ENCODE assay signal across 1 cellular context in the genomic region with DNA sequence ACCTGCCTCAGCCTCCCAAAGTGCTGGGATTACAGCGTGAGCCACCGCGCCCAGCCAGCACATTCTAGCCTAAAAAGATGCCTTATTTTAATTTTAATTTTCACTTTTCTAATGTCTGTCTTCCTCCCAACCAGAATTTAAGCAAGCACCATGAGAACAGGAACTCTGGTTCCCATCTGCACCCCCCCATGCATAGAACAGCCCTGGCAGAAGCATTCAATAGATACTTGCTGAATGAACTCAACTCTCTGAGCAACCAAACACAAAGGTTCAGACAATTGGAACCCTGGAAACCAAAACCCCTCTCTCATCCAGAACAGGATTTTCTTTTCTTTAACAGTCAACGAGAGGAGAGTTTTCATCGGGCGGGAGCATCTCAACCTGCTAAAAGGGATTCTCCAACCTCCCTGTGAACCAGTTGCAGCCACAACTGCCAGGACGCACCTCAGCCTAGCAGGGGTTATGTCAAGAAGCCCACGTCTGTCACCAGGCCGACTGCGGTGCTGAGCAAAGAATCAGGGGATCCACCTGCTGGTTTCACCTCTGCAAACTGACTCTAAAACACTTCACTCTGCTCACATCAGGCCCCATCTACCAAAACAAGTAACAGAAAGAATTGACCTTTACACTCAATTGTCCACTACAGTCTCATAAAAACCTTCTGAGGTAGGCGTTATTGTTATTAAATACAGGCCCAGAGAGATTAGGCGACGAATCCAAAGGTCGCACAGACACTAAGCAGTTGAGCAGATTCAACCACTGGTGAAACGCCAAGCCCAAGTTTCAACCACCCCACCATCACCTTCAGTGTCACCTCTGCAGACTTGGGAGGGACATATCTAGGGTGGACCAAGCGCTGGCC.
TF ChIP-seq lines count a peak whose summit lies in the region.

No MANE protein-coding gene starts in this region.

TF ChIP-seq in HepG2, 621 proteins besides CTCF, POLR2A, EP300 and RAD21:
- TF ChIP-seq KMT2A (CRISPR knock-in tag; IDR thresholded peaks at IDR 0.05): 0 out of 2 replicates have a peak, but pooled peaks have one; percentile 11
- no peak for TF ChIP-seq NR1H2 (CRISPR knock-in tag; IDR thresholded peaks at IDR 0.05; ENCODE audit: borderline replicate concordance, low read depth)
- no peak for TF ChIP-seq MIER3 (CRISPR knock-in tag; IDR thresholded peaks at IDR 0.05; ENCODE audit: borderline replicate concordance)
- no peak for TF ChIP-seq NFE2 (CRISPR knock-in tag; IDR thresholded peaks at IDR 0.05)
- TF ChIP-seq, protein P1, sequence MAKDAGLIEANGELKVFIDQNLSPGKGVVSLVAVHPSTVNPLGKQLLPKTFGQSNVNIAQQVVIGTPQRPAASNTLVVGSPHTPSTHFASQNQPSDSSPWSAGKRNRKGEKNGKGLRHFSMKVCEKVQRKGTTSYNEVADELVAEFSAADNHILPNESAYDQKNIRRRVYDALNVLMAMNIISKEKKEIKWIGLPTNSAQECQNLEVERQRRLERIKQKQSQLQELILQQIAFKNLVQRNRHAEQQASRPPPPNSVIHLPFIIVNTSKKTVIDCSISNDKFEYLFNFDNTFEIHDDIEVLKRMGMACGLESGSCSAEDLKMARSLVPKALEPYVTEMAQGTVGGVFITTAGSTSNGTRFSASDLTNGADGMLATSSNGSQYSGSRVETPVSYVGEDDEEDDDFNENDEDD (CRISPR knock-in tag; IDR thresholded peaks at IDR 0.05; ENCODE audit: borderline replicate concordance): no peak
- TF ChIP-seq, protein P2, sequence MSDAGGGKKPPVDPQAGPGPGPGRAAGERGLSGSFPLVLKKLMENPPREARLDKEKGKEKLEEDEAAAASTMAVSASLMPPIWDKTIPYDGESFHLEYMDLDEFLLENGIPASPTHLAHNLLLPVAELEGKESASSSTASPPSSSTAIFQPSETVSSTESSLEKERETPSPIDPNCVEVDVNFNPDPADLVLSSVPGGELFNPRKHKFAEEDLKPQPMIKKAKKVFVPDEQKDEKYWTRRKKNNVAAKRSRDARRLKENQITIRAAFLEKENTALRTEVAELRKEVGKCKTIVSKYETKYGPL (CRISPR knock-in tag; IDR thresholded peaks at IDR 0.05): no peak
- TF ChIP-seq ZNF296 (CRISPR knock-in tag; conservative IDR thresholded peaks at IDR 0.05): no peak
- no peak for TF ChIP-seq ZNF12 (CRISPR knock-in tag; IDR thresholded peaks at IDR 0.05)
- 0 out of 2 replicates have a peak, but pooled peaks have one; percentile 27 for TF ChIP-seq SAP130 (CRISPR knock-in tag; IDR thresholded peaks at IDR 0.05; ENCODE audit: low read depth)
- TF ChIP-seq SALL1 (CRISPR knock-in tag; IDR thresholded peaks at IDR 0.05): no peak
- TF ChIP-seq ZNF674 (CRISPR knock-in tag; IDR thresholded peaks at IDR 0.05; ENCODE audit: low read depth): no peak
- TF ChIP-seq, protein P3, sequence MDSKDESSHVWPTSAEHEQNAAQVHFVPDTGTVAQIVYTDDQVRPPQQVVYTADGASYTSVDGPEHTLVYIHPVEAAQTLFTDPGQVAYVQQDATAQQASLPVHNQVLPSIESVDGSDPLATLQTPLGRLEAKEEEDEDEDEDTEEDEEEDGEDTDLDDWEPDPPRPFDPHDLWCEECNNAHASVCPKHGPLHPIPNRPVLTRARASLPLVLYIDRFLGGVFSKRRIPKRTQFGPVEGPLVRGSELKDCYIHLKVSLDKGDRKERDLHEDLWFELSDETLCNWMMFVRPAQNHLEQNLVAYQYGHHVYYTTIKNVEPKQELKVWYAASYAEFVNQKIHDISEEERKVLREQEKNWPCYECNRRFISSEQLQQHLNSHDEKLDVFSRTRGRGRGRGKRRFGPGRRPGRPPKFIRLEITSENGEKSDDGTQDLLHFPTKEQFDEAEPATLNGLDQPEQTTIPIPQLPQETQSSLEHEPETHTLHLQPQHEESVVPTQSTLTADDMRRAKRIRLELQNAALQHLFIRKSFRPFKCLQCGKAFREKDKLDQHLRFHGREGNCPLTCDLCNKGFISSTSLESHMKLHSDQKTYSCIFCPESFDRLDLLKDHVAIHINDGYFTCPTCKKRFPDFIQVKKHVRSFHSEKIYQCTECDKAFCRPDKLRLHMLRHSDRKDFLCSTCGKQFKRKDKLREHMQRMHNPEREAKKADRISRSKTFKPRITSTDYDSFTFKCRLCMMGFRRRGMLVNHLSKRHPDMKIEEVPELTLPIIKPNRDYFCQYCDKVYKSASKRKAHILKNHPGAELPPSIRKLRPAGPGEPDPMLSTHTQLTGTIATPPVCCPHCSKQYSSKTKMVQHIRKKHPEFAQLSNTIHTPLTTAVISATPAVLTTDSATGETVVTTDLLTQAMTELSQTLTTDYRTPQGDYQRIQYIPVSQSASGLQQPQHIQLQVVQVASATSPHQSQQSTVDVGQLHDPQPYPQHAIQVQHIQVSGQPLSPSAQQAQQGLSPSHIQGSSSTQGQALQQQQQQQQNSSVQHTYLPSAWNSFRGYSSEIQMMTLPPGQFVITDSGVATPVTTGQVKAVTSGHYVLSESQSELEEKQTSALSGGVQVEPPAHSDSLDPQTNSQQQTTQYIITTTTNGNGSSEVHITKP (CRISPR knock-in tag; IDR thresholded peaks at IDR 0.05; ENCODE audit: low read depth): no peak
- no peak for TF ChIP-seq ZSCAN9 (CRISPR knock-in tag; IDR thresholded peaks at IDR 0.05; ENCODE audit: borderline replicate concordance)
- TF ChIP-seq CCAR2 (optimal IDR thresholded peaks at IDR 0.05; ENCODE audit: low read depth, low read length): no peak
- no peak for TF ChIP-seq ZBTB21 (CRISPR knock-in tag; IDR thresholded peaks at IDR 0.05)
- TF ChIP-seq MBNL3 (CRISPR knock-in tag; conservative IDR thresholded peaks at IDR 0.05): no peak
- TF ChIP-seq, protein P4, sequence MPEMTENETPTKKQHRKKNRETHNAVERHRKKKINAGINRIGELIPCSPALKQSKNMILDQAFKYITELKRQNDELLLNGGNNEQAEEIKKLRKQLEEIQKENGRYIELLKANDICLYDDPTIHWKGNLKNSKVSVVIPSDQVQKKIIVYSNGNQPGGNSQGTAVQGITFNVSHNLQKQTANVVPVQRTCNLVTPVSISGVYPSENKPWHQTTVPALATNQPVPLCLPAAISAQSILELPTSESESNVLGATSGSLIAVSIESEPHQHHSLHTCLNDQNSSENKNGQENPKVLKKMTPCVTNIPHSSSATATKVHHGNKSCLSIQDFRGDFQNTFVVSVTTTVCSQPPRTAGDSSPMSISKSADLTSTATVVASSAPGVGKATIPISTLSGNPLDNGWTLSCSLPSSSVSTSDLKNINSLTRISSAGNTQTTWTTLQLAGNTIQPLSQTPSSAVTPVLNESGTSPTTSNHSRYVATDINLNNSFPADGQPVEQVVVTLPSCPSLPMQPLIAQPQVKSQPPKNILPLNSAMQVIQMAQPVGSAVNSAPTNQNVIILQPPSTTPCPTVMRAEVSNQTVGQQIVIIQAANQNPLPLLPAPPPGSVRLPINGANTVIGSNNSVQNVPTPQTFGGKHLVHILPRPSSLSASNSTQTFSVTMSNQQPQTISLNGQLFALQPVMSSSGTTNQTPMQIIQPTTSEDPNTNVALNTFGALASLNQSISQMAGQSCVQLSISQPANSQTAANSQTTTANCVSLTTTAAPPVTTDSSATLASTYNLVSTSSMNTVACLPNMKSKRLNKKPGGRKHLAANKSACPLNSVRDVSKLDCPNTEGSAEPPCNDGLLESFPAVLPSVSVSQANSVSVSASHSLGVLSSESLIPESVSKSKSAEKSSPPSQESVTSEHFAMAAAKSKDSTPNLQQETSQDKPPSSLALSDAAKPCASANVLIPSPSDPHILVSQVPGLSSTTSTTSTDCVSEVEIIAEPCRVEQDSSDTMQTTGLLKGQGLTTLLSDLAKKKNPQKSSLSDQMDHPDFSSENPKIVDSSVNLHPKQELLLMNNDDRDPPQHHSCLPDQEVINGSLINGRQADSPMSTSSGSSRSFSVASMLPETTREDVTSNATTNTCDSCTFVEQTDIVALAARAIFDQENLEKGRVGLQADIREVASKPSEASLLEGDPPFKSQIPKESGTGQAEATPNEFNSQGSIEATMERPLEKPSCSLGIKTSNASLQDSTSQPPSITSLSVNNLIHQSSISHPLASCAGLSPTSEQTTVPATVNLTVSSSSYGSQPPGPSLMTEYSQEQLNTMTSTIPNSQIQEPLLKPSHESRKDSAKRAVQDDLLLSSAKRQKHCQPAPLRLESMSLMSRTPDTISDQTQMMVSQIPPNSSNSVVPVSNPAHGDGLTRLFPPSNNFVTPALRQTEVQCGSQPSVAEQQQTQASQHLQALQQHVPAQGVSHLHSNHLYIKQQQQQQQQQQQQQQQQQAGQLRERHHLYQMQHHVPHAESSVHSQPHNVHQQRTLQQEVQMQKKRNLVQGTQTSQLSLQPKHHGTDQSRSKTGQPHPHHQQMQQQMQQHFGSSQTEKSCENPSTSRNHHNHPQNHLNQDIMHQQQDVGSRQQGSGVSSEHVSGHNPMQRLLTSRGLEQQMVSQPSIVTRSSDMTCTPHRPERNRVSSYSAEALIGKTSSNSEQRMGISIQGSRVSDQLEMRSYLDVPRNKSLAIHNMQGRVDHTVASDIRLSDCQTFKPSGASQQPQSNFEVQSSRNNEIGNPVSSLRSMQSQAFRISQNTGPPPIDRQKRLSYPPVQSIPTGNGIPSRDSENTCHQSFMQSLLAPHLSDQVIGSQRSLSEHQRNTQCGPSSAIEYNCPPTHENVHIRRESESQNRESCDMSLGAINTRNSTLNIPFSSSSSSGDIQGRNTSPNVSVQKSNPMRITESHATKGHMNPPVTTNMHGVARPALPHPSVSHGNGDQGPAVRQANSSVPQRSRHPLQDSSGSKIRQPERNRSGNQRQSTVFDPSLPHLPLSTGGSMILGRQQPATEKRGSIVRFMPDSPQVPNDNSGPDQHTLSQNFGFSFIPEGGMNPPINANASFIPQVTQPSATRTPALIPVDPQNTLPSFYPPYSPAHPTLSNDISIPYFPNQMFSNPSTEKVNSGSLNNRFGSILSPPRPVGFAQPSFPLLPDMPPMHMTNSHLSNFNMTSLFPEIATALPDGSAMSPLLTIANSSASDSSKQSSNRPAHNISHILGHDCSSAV (CRISPR knock-in tag; IDR thresholded peaks at IDR 0.05; ENCODE audit: borderline replicate concordance): no peak
- no peak for TF ChIP-seq ZNF33B (CRISPR knock-in tag; IDR thresholded peaks at IDR 0.05)
- TF ChIP-seq XRCC5 (optimal IDR thresholded peaks at IDR 0.05; ENCODE audit: low read length): no peak
- TF ChIP-seq HDAC1 (CRISPR knock-in tag; IDR thresholded peaks at IDR 0.05): 0 out of 2 replicates have a peak, but pooled peaks have one; percentile 22
- TF ChIP-seq SOX13 (IDR thresholded peaks at IDR 0.05): no peak
- peak in 1 of 2 experiments; percentile 20; a peak in 1 of 4 replicates for TF ChIP-seq SOX13 (CRISPR knock-in tag; conservative IDR thresholded peaks at IDR 0.05 in 1 of 2, IDR thresholded peaks at IDR 0.05 in 1 of 2)
- no peak for TF ChIP-seq HNRNPL (IDR thresholded peaks at IDR 0.05; ENCODE audit: low read depth, low read length)
- no peak for TF ChIP-seq KDM3A (CRISPR knock-in tag; IDR thresholded peaks at IDR 0.05; ENCODE audit: low read depth)
